ENCODE assay signal across 8 cellular contexts in genomic region chr22:50274311-50274710, GRCh38. TPM values are rescaled to one million over a fixed set of nuclear protein-coding genes. Genes with fewer than 3 reads are reported as not detected.
DNase-seq lines count a peak whose midpoint lies in the region; ATAC-seq, FAIRE-seq and TF ChIP-seq lines count a peak whose summit lies in the region.

No MANE protein-coding gene starts in this region.

- peak; percentile 55 to 61 for DNase-seq in AML-193 (lab: John Stamatoyannopoulos, UW)
- DNase-seq in GM13976 (ENCODE audit: low spot score) = peak; percentile 70
- peak; percentile 53 for DNase-seq in astrocyte of the spinal cord (ENCODE audit: low read depth, low spot score)
- DNase-seq in kidney = no peak
- peak; percentile 66 for DNase-seq in transverse colon
- no peak for DNase-seq in NCI-H2107 (lab: John Stamatoyannopoulos, UW)

- peaks cover 6% of the 10 kb centered on the region; the same call in 1 of the 2 replicates for H4K20me1 ChIP-seq in OCI-LY3 (ENCODE audit: insufficient read depth, low read length)

- TF ChIP-seq EP300 in transverse colon (IDR thresholded peaks at IDR 0.05; ENCODE audit: low read depth) = no peak

- H3K27me3 ChIP-seq in OCI-LY3 (ENCODE audit: low read depth, low read length) = no peaks in the 10 kb centered on the region
- H3K27me3 ChIP-seq in transverse colon = peaks cover 26% of the 10 kb centered on the region

- no peaks in the 10 kb centered on the region for H3K79me2 ChIP-seq in OCI-LY3 (ENCODE audit: low read length)

- no peak overlapping the region for H3K4me3 ChIP-seq in OCI-LY3 (ENCODE audit: low read length)
- H3K4me3 ChIP-seq in astrocyte of the spinal cord (ENCODE audit: low read depth, low read length) = no peak overlapping the region
- no peak overlapping the region for H3K4me3 ChIP-seq in kidney (ENCODE audit: low read length in 2 of 2)
- no peak overlapping the region for H3K4me3 ChIP-seq in transverse colon

- H3K4me1 ChIP-seq in OCI-LY3 (ENCODE audit: low read length) = peaks cover 16% of the 10 kb centered on the region
- peaks cover 3 to 14% of the 10 kb centered on the region in 2 donors for H3K4me1 ChIP-seq in kidney (ENCODE audit: control insufficient read depth in 1 of 2, insufficient read depth in 1 of 2, low read depth in 1 of 2, low read length in 2 of 2)
- peaks cover 23 to 28% (median 28%) of the 10 kb centered on the region in 4 donors for H3K4me1 ChIP-seq in transverse colon

- intact Hi-C loops in kidney (cut with DNase I) (no loop called here), transverse colon (cut with DNase I; ENCODE audit: low total_unique reads) (no loop called here)

- no peak overlapping the region for H3K4me2 ChIP-seq in OCI-LY3 (ENCODE audit: low read length)

- whole genome bisulfite sequencing in transverse colon (ENCODE audit: low coverage in 1 of 2), 2 donors = 23% methylated on average over 7 of the region's 7 CpGs; no CpG with 5 or more reads in 1 of the 2 donors

- FAIRE-seq in kidney (lab: Jason Lieb, UNC) = no peak

- no peak for ATAC-seq in GM18520 (IDR thresholded peaks at IDR 0.05; ENCODE audit: unreplicated experiment)

- no peak for TF ChIP-seq POLR2A in transverse colon (IDR thresholded peaks at IDR 0.05)

- TF ChIP-seq CTCF in GM13976 (IDR thresholded peaks at IDR 0.05; ENCODE audit: borderline replicate concordance, control extremely low read depth, extremely low read depth, insufficient read depth, missing control alignments) = peak; percentile 10
- 0 out of 2 replicates have a peak, but pooled peaks have one; percentile 15 for TF ChIP-seq CTCF in OCI-LY3 (IDR thresholded peaks at IDR 0.05; ENCODE audit: low read depth, low read length)
- peak; percentile 29 for TF ChIP-seq CTCF in astrocyte of the spinal cord (IDR thresholded peaks at IDR 0.05; ENCODE audit: low read depth, low read length)
- peak; percentile 40 for TF ChIP-seq CTCF in kidney (IDR thresholded peaks at IDR 0.05; ENCODE audit: borderline replicate concordance, extremely low read depth, insufficient read depth)
- peak in 3 of 5 experiments; percentile 22 to 36 (median 28) for TF ChIP-seq CTCF in transverse colon (IDR thresholded peaks at IDR 0.05)

- no peak overlapping the region for H3K27ac ChIP-seq in OCI-LY3 (ENCODE audit: low read length)
- no peak overlapping the region for H3K27ac ChIP-seq in kidney (ENCODE audit: low read depth in 2 of 2, low read length in 2 of 2)
- H3K27ac ChIP-seq in transverse colon = no peak overlapping the region

- H3K36me3 ChIP-seq in OCI-LY3 (replicated peaks; ENCODE audit: low read depth, low read length) (peaks cover 10% of the 10 kb centered on the region), kidney (ENCODE audit: control insufficient read depth in 1 of 2, insufficient read depth in 2 of 2, low read length in 2 of 2) (peaks cover 8 to 33% of the 10 kb centered on the region in 2 donors), transverse colon (peaks cover 0 to 18% (median 6%) of the 10 kb centered on the region in 4 donors)

- no peak overlapping the region for H2AFZ ChIP-seq in OCI-LY3 (ENCODE audit: low read depth, low read length)

- H3K9me3 ChIP-seq in OCI-LY3 (ENCODE audit: insufficient read depth, low read length) (no peaks in the 10 kb centered on the region), kidney (ENCODE audit: control insufficient read depth in 1 of 2, low read length in 2 of 2) (no peaks in the 10 kb centered on the region), transverse colon (no peaks in the 10 kb centered on the region)

- in situ Hi-C loops in GM13976 (cut with MboI; ENCODE audit: low sequenced_read_pairs, unreplicated experiment) = loop anchor here (10.0 kb wide), 1 partner anchor 50 kb away; the partner anchor contains the start of gene DENND6B
- in situ Hi-C loops in astrocyte of the spinal cord (cut with HindIII; ENCODE audit: low sequenced_read_pairs) = no loop called here
- in situ Hi-C loops in transverse colon (cut with MboI; ENCODE audit: low pct_ligation_motif_present in 1 of 4, low pct_unique_long_range_greater_than_20kb in 1 of 4, low sequenced_read_pairs in 3 of 4) = loop anchor here in 1 of 4 donors (10.0 kb wide), 1 partner anchor 60 kb away; no protein-coding TSS in a partner anchor

- H3K9ac ChIP-seq in OCI-LY3 (ENCODE audit: low read length) = no peak overlapping the region
- no peak overlapping the region for H3K9ac ChIP-seq in kidney (ENCODE audit: low read length in 2 of 2)

RNA-seq across cellular contexts. Expression of gene MAPK11, which starts 4.1 kb away (rescaled TPM):
- total RNA-seq in kidney (18.3 TPM), transverse colon (1 to 10 TPM; 1.6 to 6.4 (median 2.7) TPM)
- polyA plus RNA-seq in kidney (ENCODE audit: insufficient read depth, low read depth, low replicate concordance) = 11.4 TPM

RNA-seq across cellular contexts. Expression of gene MAPK12, which starts 12.8 kb away (rescaled TPM):
- total RNA-seq in kidney (15.9 TPM), transverse colon (1 to 10 TPM; 1.1 to 9.4 (median 3.3) TPM)
- 13.4 TPM for polyA plus RNA-seq in kidney (ENCODE audit: insufficient read depth, low read depth, low replicate concordance)

RNA-seq across cellular contexts. Expression of gene HDAC10, which starts 23.2 kb away (rescaled TPM):
- total RNA-seq in kidney (43.8 TPM), transverse colon (100 to 1,000 TPM in 2 of 4 donors, 10 to 100 TPM in 2; 66.8 to 618 (median 142) TPM)
- polyA plus RNA-seq in kidney (ENCODE audit: insufficient read depth, low read depth, low replicate concordance) = 20.4 TPM

RNA-seq across cellular contexts. Expression of gene TUBGCP6, which starts 29.5 kb away (rescaled TPM):
- total RNA-seq in kidney (52.0 TPM), transverse colon (100 to 1,000 TPM in 1 of 4 donors, 10 to 100 TPM in 3; 43.8 to 110 (median 73.1) TPM)
- 19.2 TPM for polyA plus RNA-seq in kidney (ENCODE audit: insufficient read depth, low read depth, low replicate concordance)

RNA-seq across cellular contexts. Expression of gene PLXNB2, which starts 33.1 kb away (rescaled TPM):
- 383 TPM for total RNA-seq in kidney
- polyA plus RNA-seq in kidney (ENCODE audit: insufficient read depth, low read depth, low replicate concordance) = 128 TPM
- total RNA-seq in transverse colon = 100 to 1,000 TPM; 305 to 880 (median 460) TPM

Comparison
In these comparisons a context has a peak if more than half of its experiments do, and no peak if none do; other contexts are left out.
1. DNase-seq: peak in AML-193 (2 of 2), GM13976 (single experiment), astrocyte of the spinal cord (single experiment) and transverse colon (single experiment); none in kidney (single experiment) and NCI-H2107 (single experiment).
2. Peak in every context shown above with its lines, with median percentiles within 50 percentile points of each other: CTCF ChIP-seq.